In genomic region chr11:125943661-125944349, GRCh38 we compare ENCODE assay signal across 29 cellular contexts. TPM values are rescaled to one million over a fixed set of nuclear protein-coding genes. Genes with fewer than 3 reads are reported as not detected.
"Had no signal": no experiment of that assay in that cellular context is flagged by ENCODE, and none has a peak within 500 bp of the region (broad histone marks: within the 10 kb centered on the region; RNA-seq: fewer than 3 reads in every experiment).

No MANE protein-coding gene starts in this region.

- H3K9me3 ChIP-seq: Peyer's patch, SJCRH30 had no signal

- ATAC-seq: activated T-helper 17 cell treated with anti-CD3 and anti-CD28 coated beads, Interleukin-2, amount 50 U/mL, for 72 hours; T-helper 17 cell; WTC11 had no signal

- H3K4me1 ChIP-seq: Peyer's patch had no signal

- H3K4me3 Mint-ChIP-seq: activated CD4-positive, alpha-beta memory T cell treated with anti-CD3 and anti-CD28 coated beads for 36 hours; activated CD4-positive, alpha-beta T cell treated with anti-CD3 and anti-CD28 coated beads, Interleukin-2, amount 10 ng/mL, durations not matched to agents 24 days and 14 days; activated naive CD4-positive, alpha-beta T cell treated with anti-CD3 and anti-CD28 coated beads for 36 hours; activated naive CD8-positive, alpha-beta T cell; activated T-helper 17 cell treated with anti-CD3 and anti-CD28 coated beads, Interleukin-2, amount 50 U/mL, for 72 hours; brain; T-helper 17 cell; WTC11 had no signal

- H3K27me3 ChIP-seq: cardiac muscle cell, Peyer's patch, SJCRH30 had no signal

- H3K27ac Mint-ChIP-seq: activated CD4-positive, alpha-beta memory T cell treated with anti-CD3 and anti-CD28 coated beads for 36 hours; activated CD4-positive, alpha-beta T cell treated with anti-CD3 and anti-CD28 coated beads, Interleukin-2, amount 10 ng/mL, durations not matched to agents 24 days and 14 days; activated naive CD4-positive, alpha-beta T cell treated with anti-CD3 and anti-CD28 coated beads for 36 hours; activated naive CD8-positive, alpha-beta T cell; activated T-helper 17 cell treated with anti-CD3 and anti-CD28 coated beads, Interleukin-2, amount 50 U/mL, for 72 hours; brain; T-helper 17 cell had no signal

- H3K9me3 Mint-ChIP-seq: activated CD4-positive, alpha-beta memory T cell treated with anti-CD3 and anti-CD28 coated beads for 36 hours; activated CD4-positive, alpha-beta T cell treated with anti-CD3 and anti-CD28 coated beads, Interleukin-2, amount 10 ng/mL, durations not matched to agents 24 days and 14 days; activated naive CD4-positive, alpha-beta T cell treated with anti-CD3 and anti-CD28 coated beads for 36 hours; WTC11 had no signal

- H3K36me3 Mint-ChIP-seq: activated CD4-positive, alpha-beta memory T cell treated with anti-CD3 and anti-CD28 coated beads for 36 hours; activated naive CD8-positive, alpha-beta T cell; brain; WTC11 had no signal

- H3K4me1 Mint-ChIP-seq: activated T-helper 17 cell treated with anti-CD3 and anti-CD28 coated beads, Interleukin-2, amount 50 U/mL, for 72 hours had no signal

- H3K36me3 ChIP-seq: cardiac muscle cell, Peyer's patch, SJCRH30 had no signal

- H3K27ac ChIP-seq: cardiac muscle cell, Peyer's patch, RWPE1, SJCRH30 had no signal

- H3K4me3 ChIP-seq: cardiac muscle cell, Peyer's patch, SJCRH30 had no signal

- FAIRE-seq: astrocyte had no signal

- DNase-seq: activated CD4-positive, alpha-beta memory T cell treated with anti-CD3 and anti-CD28 coated beads for 36 hours; activated CD4-positive, alpha-beta T cell treated with anti-CD3 and anti-CD28 coated beads, Interleukin-2, amount 10 ng/mL, durations not matched to agents 24 days and 14 days; activated CD4-positive, CD25-positive, alpha-beta regulatory T cell treated with anti-CD3 and anti-CD28 coated beads, Interleukin-2, amount 50 U/mL, for 72 hours; activated gamma-delta T cell; activated naive CD4-positive, alpha-beta T cell treated with anti-CD3 and anti-CD28 coated beads for 36 hours; activated T-cell treated with anti-CD3 and anti-CD28 coated beads for 4 hours; amygdala; IMR-90; KG1; NCI-H1048; NCI-H1694; NCI-H2081; NCI-H446; NCI-H524; Peyer's patch; Right ventricle myocardium superior; SJCRH30; T-helper 17 cell; T-helper 9 cell had no signal

- H3K27me3 Mint-ChIP-seq: activated CD4-positive, alpha-beta T cell treated with anti-CD3 and anti-CD28 coated beads, Interleukin-2, amount 10 ng/mL, durations not matched to agents 24 days and 14 days; activated naive CD8-positive, alpha-beta T cell; activated T-helper 17 cell treated with anti-CD3 and anti-CD28 coated beads, Interleukin-2, amount 50 U/mL, for 72 hours; brain had no signal

RNA-seq across cellular contexts. Expression of gene VSIG10L2, which starts 2.0 kb away (rescaled TPM):
- total RNA-seq: activated CD4-positive, alpha-beta memory T cell treated with anti-CD3 and anti-CD28 coated beads for 36 hours; activated CD4-positive, alpha-beta T cell treated with anti-CD3 and anti-CD28 coated beads, Interleukin-2, amount 10 ng/mL, durations not matched to agents 24 days and 14 days; activated CD8-positive, alpha-beta memory T cell treated with anti-CD3 and anti-CD28 coated beads for 36 hours; activated naive CD4-positive, alpha-beta T cell treated with anti-CD3 and anti-CD28 coated beads for 36 hours; activated T-helper 17 cell treated with anti-CD3 and anti-CD28 coated beads, Interleukin-2, amount 50 U/mL, for 72 hours; astrocyte; cardiac muscle cell; LHCN-M2; M059J; Peyer's patch; T-helper 17 cell; WTC11 had no signal

RNA-seq across cellular contexts. Expression of gene DDX25, which starts 39.5 kb away (rescaled TPM):
- total RNA-seq: activated CD4-positive, alpha-beta memory T cell treated with anti-CD3 and anti-CD28 coated beads for 36 hours; activated CD4-positive, alpha-beta T cell treated with anti-CD3 and anti-CD28 coated beads, Interleukin-2, amount 10 ng/mL, durations not matched to agents 24 days and 14 days; activated naive CD4-positive, alpha-beta T cell treated with anti-CD3 and anti-CD28 coated beads for 36 hours; LHCN-M2; M059J; Right ventricle myocardium superior; T-helper 17 cell had no signal
